Comparison of ENCODE assay signal across 18 cellular contexts in genomic region chr16:85365120-85365519, GRCh38.
DNase-seq lines count a peak whose midpoint lies in the region; ATAC-seq and TF ChIP-seq lines count a peak whose summit lies in the region.
"Had no signal": no experiment of that assay in that cellular context is flagged by ENCODE, and none has a peak within 500 bp of the region (broad histone marks: within the 10 kb centered on the region; RNA-seq: fewer than 3 reads in every experiment).

No MANE protein-coding gene starts in this region.

- H3K27me3 ChIP-seq in WERI-Rb-1 (ENCODE audit: insufficient read depth, low read depth, severe bottlenecking): no peaks in the 10 kb centered on the region
- no peaks in the 10 kb centered on the region for H3K27me3 ChIP-seq in lower lobe of right lung (ENCODE audit: low read depth)
- H3K27me3 ChIP-seq in upper lobe of left lung: no peaks in the 10 kb centered on the region
- H3K27me3 ChIP-seq: heart right ventricle, right atrium auricular region had no signal

- H3K36me3 Mint-ChIP-seq in T-helper 2 cell treated with Interferon-gamma antibody and Interleukin-4, amounts not matched to agents 5 μg/mL and 100 μg/mL, for 36 hours (ENCODE audit: low read depth): no peaks in the 10 kb centered on the region

- H3K27ac ChIP-seq in WERI-Rb-1 (peak overlapping the region; percentile 22; the same call in 1 of the 2 replicates), lower lobe of right lung (peak overlapping the region; percentile 41), upper lobe of left lung (peak overlapping the region in 3 of 4 donors; percentile 3 to 48 (median 15))
- H3K27ac ChIP-seq: heart right ventricle, PC-9, right atrium auricular region had no signal

- ATAC-seq in lower lobe of right lung (peak; percentile 2 to 4), upper lobe of left lung (ENCODE audit: low FRiP score in 2 of 2) (no peak), GM18868 (IDR thresholded peaks at IDR 0.05; ENCODE audit: unreplicated experiment) (no peak)
- ATAC-seq: activated CD4-positive, alpha-beta T cell treated with anti-CD3 and anti-CD28 coated beads for 36 hours; heart right ventricle; left lobe of liver had no signal

- WGBS in upper lobe of left lung, 2 donors: 81 to 83% methylated on average over 7 of the region's 11 CpGs

- H3K9me3 ChIP-seq in WERI-Rb-1 (ENCODE audit: severe bottlenecking): no peaks in the 10 kb centered on the region
- no peaks in the 10 kb centered on the region for H3K9me3 ChIP-seq in lower lobe of right lung
- no peaks in the 10 kb centered on the region for H3K9me3 ChIP-seq in upper lobe of left lung

- H3K4me1 ChIP-seq in lower lobe of right lung (peaks cover 21% of the 10 kb centered on the region), upper lobe of left lung (peaks cover 11 to 41% (median 26%) of the 10 kb centered on the region in 4 donors)

- TF ChIP-seq EP300 in upper lobe of left lung (IDR thresholded peaks at IDR 0.05): no peak

- peaks cover 4% of the 10 kb centered on the region; the same call in 1 of the 2 replicates for H3K36me3 ChIP-seq in WERI-Rb-1
- H3K36me3 ChIP-seq in lower lobe of right lung: no peaks in the 10 kb centered on the region
- H3K36me3 ChIP-seq in upper lobe of left lung: no peaks in the 10 kb centered on the region
- H3K36me3 ChIP-seq: heart right ventricle, right atrium auricular region had no signal

- H3K27me3 Mint-ChIP-seq in T-helper 2 cell treated with Interferon-gamma antibody and Interleukin-4, amounts not matched to agents 5 μg/mL and 100 μg/mL, for 36 hours (ENCODE audit: low read depth): no peaks in the 10 kb centered on the region
- H3K27me3 Mint-ChIP-seq: activated CD4-positive, alpha-beta T cell treated with anti-CD3 and anti-CD28 coated beads for 36 hours had no signal

- H3K9me3 Mint-ChIP-seq in T-helper 2 cell treated with Interferon-gamma antibody and Interleukin-4, amounts not matched to agents 5 μg/mL and 100 μg/mL, for 36 hours: no peaks in the 10 kb centered on the region

- intact Hi-C loops in lower lobe of right lung (cut with DNase I): no loop called here

- TF ChIP-seq CTCF in WERI-Rb-1 (IDR thresholded peaks at IDR 0.05; ENCODE audit: low read depth, low read length) (no peak), lower lobe of right lung (IDR thresholded peaks at IDR 0.05) (no peak), upper lobe of left lung (IDR thresholded peaks at IDR 0.05) (no peak)

- no peak overlapping the region for H3K4me3 Mint-ChIP-seq in T-helper 2 cell treated with Interferon-gamma antibody and Interleukin-4, amounts not matched to agents 5 μg/mL and 100 μg/mL, for 36 hours
- H3K4me3 Mint-ChIP-seq: activated CD4-positive, alpha-beta T cell treated with anti-CD3 and anti-CD28 coated beads for 36 hours; nephron progenitor cell had no signal

- no peak for TF ChIP-seq POLR2A in upper lobe of left lung (IDR thresholded peaks at IDR 0.05)

- H3K4me3 ChIP-seq in WERI-Rb-1 (ENCODE audit: low read depth, low read length) (no peak overlapping the region), lower lobe of right lung (no peak overlapping the region), upper lobe of left lung (no peak overlapping the region)
- H3K4me3 ChIP-seq: heart right ventricle, PC-9, right atrium auricular region had no signal

- H3K27ac Mint-ChIP-seq in T-helper 2 cell treated with Interferon-gamma antibody and Interleukin-4, amounts not matched to agents 5 μg/mL and 100 μg/mL, for 36 hours: no peak overlapping the region
- H3K27ac Mint-ChIP-seq: activated CD4-positive, alpha-beta T cell treated with anti-CD3 and anti-CD28 coated beads for 36 hours; nephron progenitor cell had no signal

- DNase-seq in NCI-H2196 (lab: John Stamatoyannopoulos, UW; ENCODE audit: unreplicated experiment): peak; percentile 28
- DNase-seq in NCI-H2196 treated with DMSO at 0.1 percent for 48 hours (lab: John Stamatoyannopoulos, UW; ENCODE audit: unreplicated experiment): no peak
- no peak for DNase-seq in WERI-Rb-1
- no peak for DNase-seq in lower lobe of right lung
- DNase-seq in upper lobe of left lung: peak; percentile 39 to 51
- DNase-seq in hypothalamus (lab: John Stamatoyannopoulos, UW): no peak
- no peak for DNase-seq in T-helper 2 cell treated with Interferon-gamma antibody and Interleukin-4, amounts not matched to agents 5 μg/mL and 100 μg/mL, for 36 hours (ENCODE audit: low spot score)
- DNase-seq: activated CD4-positive, alpha-beta T cell treated with anti-CD3 and anti-CD28 coated beads for 36 hours; activated T-cell treated with anti-CD3 and anti-CD28 coated beads for 4 hours; HCEC 1CT; heart right ventricle; nephron progenitor cell; stimulated activated CD4-positive, alpha-beta T cell treated with anti-CD3 and anti-CD28 coated beads, Interleukin-2, amount 100 ng/mL, for 48 hours; T-helper 1 cell had no signal

- H3K4me1 Mint-ChIP-seq in T-helper 2 cell treated with Interferon-gamma antibody and Interleukin-4, amounts not matched to agents 5 μg/mL and 100 μg/mL, for 36 hours (ENCODE audit: low read depth): no peaks in the 10 kb centered on the region
- H3K4me1 Mint-ChIP-seq: activated CD4-positive, alpha-beta T cell treated with anti-CD3 and anti-CD28 coated beads for 36 hours had no signal

Comparison
In these comparisons a context has a peak if more than half of its experiments do, and no peak if none do; other contexts are left out.
1. DNase-seq: peak in NCI-H2196 (single experiment) and upper lobe of left lung (2 of 2); none in NCI-H2196 treated with DMSO at 0.1 percent for 48 hours (single experiment), WERI-Rb-1 (single experiment), lower lobe of right lung (single experiment), hypothalamus (0 of 51) and T-helper 2 cell treated with Interferon-gamma antibody and Interleukin-4, amounts not matched to agents 5 μg/mL and 100 μg/mL, for 36 hours (single experiment).
2. ATAC-seq: peak in lower lobe of right lung (2 of 2); none in upper lobe of left lung (0 of 2) and GM18868 (single experiment).
3. Peak in every context shown above with its lines, with median percentiles within 50 percentile points of each other: H3K27ac ChIP-seq.